8 cellular contexts compared by ENCODE assay signal in genomic region chr9:15277400-15278137, GRCh38. TPM values are rescaled to one million over a fixed set of nuclear protein-coding genes. Genes with fewer than 3 reads are reported as not detected.
DNase-seq lines count a peak whose midpoint lies in the region; ATAC-seq and TF ChIP-seq lines count a peak whose summit lies in the region.

No MANE protein-coding gene starts in this region.

- H3K4me1 ChIP-seq in HCT116 (ENCODE audit: control insufficient read depth in 1 of 2, insufficient read depth in 2 of 2, low read length in 2 of 2) (peaks cover 4 to 8% of the 10 kb centered on the region in 2 experiments; a peak in 2 of 4 replicates), right cardiac atrium (ENCODE audit: control insufficient read depth, insufficient read depth, low read length) (no peaks in the 10 kb centered on the region), tibial nerve (peaks cover 0 to 10% (median 0%) of the 10 kb centered on the region in 4 donors)

- no peak overlapping the region for H3K4me3 ChIP-seq in HCT116 (replicated peaks in 1 of 2; ENCODE audit: low read depth in 1 of 2, low read length in 2 of 2)
- H3K4me3 ChIP-seq in right cardiac atrium (ENCODE audit: low read length): no peak overlapping the region
- H3K4me3 ChIP-seq in tibial nerve: no peak overlapping the region

- H3K4me2 ChIP-seq in HCT116 (ENCODE audit: low read length): no peak overlapping the region

- H3K9ac ChIP-seq in HCT116 (ENCODE audit: low read length): no peak overlapping the region

- no TSS peak for BruUV-seq in HCT116 (replicated peaks; lab: Mats Ljungman, UMichigan)

- H3K27ac ChIP-seq in HCT116 (ENCODE audit: low read depth, low read length) (no peak overlapping the region), right cardiac atrium (ENCODE audit: low read length) (no peak overlapping the region), tibial nerve (peak overlapping the region in 1 of 4 donors; percentile 12)

- 59% methylated on average over 10 of the region's 10 CpGs for WGBS in right cardiac atrium
- WGBS in tibial nerve, 2 donors: 43 to 50% methylated on average over 10 of the region's 10 CpGs

- intact Hi-C loops in HCT116 (cut with micrococcal nuclease) (loop anchor here (1.0 to 5.0 kb wide), 2 partner anchors 145 to 329 kb away; partner anchors contain the start of gene SNAPC3), right cardiac atrium (cut with DNase I) (loop anchor here in 3 of 4 donors (5.0 to 10.0 kb wide), 2 partner anchors 327 to 330 kb away; no protein-coding TSS in a partner anchor)

- RAD21 ChIA-PET in HCT116 (lab: Charles Lee; ENCODE audit: low non-redundant PET in 1 of 2, low total read pairs in 2 of 2, uncharacterized antibody in 2 of 2, unreplicated experiment in 2 of 2): no interaction called here

- no peak for TF ChIP-seq EP300 in tibial nerve (IDR thresholded peaks at IDR 0.05)

- no peaks in the 10 kb centered on the region for H3K36me3 ChIP-seq in HCT116 (ENCODE audit: control insufficient read depth in 1 of 2, insufficient read depth in 2 of 2, low read length in 2 of 2)
- H3K36me3 ChIP-seq in tibial nerve: no peaks in the 10 kb centered on the region

- peak; percentile 63 for TF ChIP-seq RAD21 in HCT116 (IDR thresholded peaks at IDR 0.05; ENCODE audit: low read depth)

- peak in 2 of 3 experiments; percentile 40 to 52; a peak in 3 of 6 replicates for TF ChIP-seq CTCF in HCT116 (IDR thresholded peaks at IDR 0.05 in 2 of 3, conservative IDR thresholded peaks at IDR 0.05 in 1 of 3; ENCODE audit: borderline replicate concordance in 1 of 3, insufficient read depth in 1 of 3, low read depth in 2 of 3, low read length in 2 of 3)
- TF ChIP-seq CTCF in tibial nerve (IDR thresholded peaks at IDR 0.05): peak in 4 of 5 experiments; percentile 28 to 53 (median 39)

- TF ChIP-seq POLR2A in HCT116 (IDR thresholded peaks at IDR 0.05; ENCODE audit: borderline replicate concordance, extremely low read depth, insufficient read depth, insufficient read length): no peak
- TF ChIP-seq POLR2A in tibial nerve (IDR thresholded peaks at IDR 0.05): no peak

- no peaks in the 10 kb centered on the region for H3K9me3 ChIP-seq in HCT116 (ENCODE audit: control insufficient read depth in 1 of 2, insufficient read depth in 1 of 2, low read depth in 1 of 2, low read length in 2 of 2)
- no peaks in the 10 kb centered on the region for H3K9me3 ChIP-seq in right cardiac atrium (ENCODE audit: control insufficient read depth, low read length)
- H3K9me3 ChIP-seq in tibial nerve: no peaks in the 10 kb centered on the region

- H3K27me3 ChIP-seq in HCT116 (ENCODE audit: insufficient read depth, low read length): no peaks in the 10 kb centered on the region
- no peaks in the 10 kb centered on the region for H3K27me3 ChIP-seq in right cardiac atrium (ENCODE audit: control insufficient read depth, insufficient read depth)
- H3K27me3 ChIP-seq in tibial nerve: no peaks in the 10 kb centered on the region

- no peaks in the 10 kb centered on the region for H3K79me2 ChIP-seq in HCT116 (ENCODE audit: insufficient read depth, low read length)

- H3K9me2 ChIP-seq in HCT116 (ENCODE audit: insufficient read depth): no peaks in the 10 kb centered on the region

- CTCF ChIA-PET in HCT116 (lab: Charles Lee): interaction anchor here (1.0 to 1.2 kb wide), 3 partner anchors 30 to 345 kb away, joined by 4 to 8 read pairs (median 4); partner anchors contain the start of gene TTC39B

- H4K20me1 ChIP-seq in HCT116 (ENCODE audit: insufficient read depth): no peaks in the 10 kb centered on the region

- ATAC-seq in HCT116: no peak
- ATAC-seq in right cardiac atrium: peak; percentile 16 to 48
- no peak for ATAC-seq in HG03045 (IDR thresholded peaks at IDR 0.05; ENCODE audit: unreplicated experiment)

- H2AFZ ChIP-seq in HCT116 (ENCODE audit: low read depth, low read length, poor library complexity, severe bottlenecking): no peak overlapping the region

- peak; percentile 33 for DNase-seq in EH (ENCODE audit: low read depth)
- DNase-seq in HCT116 (ENCODE audit: low read depth, low spot score): peak; percentile 4
- DNase-seq in SW480 (ENCODE audit: low spot score): peak; percentile 8
- DNase-seq in right cardiac atrium: no peak
- no peak for DNase-seq in tibial nerve (ENCODE audit: low spot score in 2 of 2)
- no peak for DNase-seq in OCI-M2 (lab: John Stamatoyannopoulos, UW; ENCODE audit: unreplicated experiment)
- no peak for DNase-seq in activated T-cell treated with anti-CD3 and anti-CD28 coated beads, Interleukin-2, amount 50 U/mL, for 48 hours

- POLR2A ChIA-PET in HCT116 (lab: Charles Lee): interaction anchor here (1.0 kb wide), 1 partner anchor 275 kb away, joined by 3 read pairs; the partner anchor contains the start of gene CCDC171

TF ChIP-seq in HCT116, 20 proteins besides CTCF, POLR2A, EP300 and RAD21:
- no peak for TF ChIP-seq ZNF274 (IDR thresholded peaks at IDR 0.05; ENCODE audit: low read depth, low read length)

RNA-seq across cellular contexts. Expression of gene TTC39B, which starts 29.4 kb away (rescaled TPM):
- total RNA-seq in HCT116 (2021; ENCODE audit: unreplicated experiment) (7.4 TPM), right cardiac atrium (1 to 10 TPM; 2.9 to 3.8 (median 3.3) TPM), tibial nerve (1 to 10 TPM; 5.4 to 8.8 (median 7.5) TPM)
- 2.0 and 3.4 TPM in 2 replicates for polyA plus RNA-seq in HCT116 (2012)
- 1.00 TPM for polyA plus RNA-seq in right cardiac atrium

Comparison
In these comparisons a context has a peak if more than half of its experiments do, and no peak if none do; other contexts are left out.
1. DNase-seq: peak in EH (single experiment), HCT116 (single experiment) and SW480 (single experiment); none in right cardiac atrium (0 of 3), tibial nerve (0 of 2), OCI-M2 (single experiment) and activated T-cell treated with anti-CD3 and anti-CD28 coated beads, Interleukin-2, amount 50 U/mL, for 48 hours (0 of 2).
2. ATAC-seq: peak in right cardiac atrium (2 of 2); none in HCT116 (single experiment) and HG03045 (single experiment).